Comparison of ENCODE assay signal across 18 cellular contexts in the genomic region with DNA sequence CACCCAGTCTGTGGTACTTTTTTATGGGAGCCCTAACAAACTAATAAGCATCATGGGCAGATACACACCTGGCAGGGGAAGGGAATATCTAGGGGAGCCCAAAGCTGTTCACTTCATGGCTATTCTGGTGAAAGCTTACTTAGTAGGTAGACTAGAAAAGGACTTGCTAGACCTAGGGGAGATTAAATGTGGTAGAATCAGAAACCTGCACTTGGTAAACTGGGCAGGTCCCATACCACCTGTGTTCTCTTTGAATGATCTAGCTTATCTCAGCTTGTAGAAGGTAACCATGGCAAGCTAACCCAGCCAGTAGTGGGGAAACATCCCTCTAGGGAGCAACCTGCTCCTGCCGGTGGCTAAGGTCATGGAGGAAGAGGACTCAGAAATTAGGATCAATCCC.
"Had no signal": no experiment of that assay in that cellular context is flagged by ENCODE, and none has a peak within 500 bp of the region (broad histone marks: within the 10 kb centered on the region; RNA-seq: fewer than 3 reads in every experiment).

No MANE protein-coding gene starts in this region.

- H3K4me3 Mint-ChIP-seq: IgD-negative memory B cell had no signal

- H3K4me1 ChIP-seq: SJSA1 had no signal

- H3K4me3 ChIP-seq: K562, MG63, SJSA1, SK-N-MC had no signal

- H3K9me3 ChIP-seq: MG63, SJSA1 had no signal

- H3K36me3 ChIP-seq: MG63, SJSA1 had no signal

- ATAC-seq: K562 had no signal

- H3K27me3 ChIP-seq: MG63, SJSA1 had no signal

- DNase-seq: MG63, NCI-H1092 treated with DMSO at 0.1 percent for 48 hours, NCI-H1436, NCI-H187, NCI-H2029, NCI-H2081 treated with DMSO at 0.1 percent for 48 hours, NCI-H2227 treated with DMSO at 0.1 percent for 48 hours, NCI-H524, NCI-H526 treated with DMSO at 0.1 percent for 48 hours, NCI-H748 treated with DMSO at 0.1 percent for 48 hours, Right ventricle myocardium superior, RPMI8226, SIG-M5 had no signal

- H3K27ac ChIP-seq: HL-60, SJSA1, SK-N-MC had no signal

- H3K27ac Mint-ChIP-seq: IgD-negative memory B cell had no signal

- H3K4me1 Mint-ChIP-seq: IgD-negative memory B cell had no signal
